Comparison of ENCODE assay signal across 17 cellular contexts in genomic region chr3:89692601-89693000, GRCh38.
DNase-seq lines count a peak whose midpoint lies in the region; ATAC-seq, FAIRE-seq and TF ChIP-seq lines count a peak whose summit lies in the region.
"Had no signal": no experiment of that assay in that cellular context is flagged by ENCODE, and none has a peak within 500 bp of the region (broad histone marks: within the 10 kb centered on the region; RNA-seq: fewer than 3 reads in every experiment).

No MANE protein-coding gene starts in this region.

- H3K4me1 ChIP-seq in heart left ventricle = peaks cover 0 to 4% (median 0%) of the 10 kb centered on the region in 12 donors
- H3K4me1 ChIP-seq in left ventricle myocardium inferior = peaks cover 3% of the 10 kb centered on the region
- no peaks in the 10 kb centered on the region for H3K4me1 ChIP-seq in mesenchymal stem cell (ENCODE audit: control insufficient read depth, insufficient read depth, low read depth, low read length)
- no peaks in the 10 kb centered on the region for H3K4me1 ChIP-seq in small intestine (ENCODE audit: control insufficient read depth in 2 of 2, insufficient read depth in 1 of 2, low read depth in 1 of 2, low read length in 1 of 2)
- H3K4me1 ChIP-seq: BE2C had no signal

- intact Hi-C loops in heart left ventricle (cut with DNase I) (no loop called here), left ventricle myocardium inferior (cut with micrococcal nuclease) (no loop called here)

- H4K8ac ChIP-seq in mesenchymal stem cell (ENCODE audit: low read length) = no peak overlapping the region

- DNase-seq in heart left ventricle (no peak), left ventricle myocardium inferior (no peak), OCI-M1 (lab: John Stamatoyannopoulos, UW) (peak; percentile 15), mesenchymal stem cell (peak; percentile 18), small intestine (peak; percentile 17), SK-N-DZ (ENCODE audit: low spot score) (no peak)
- DNase-seq: BE2C; CD4-positive, alpha-beta memory T cell; DND-41; GDM1; GOT3; H9 had no signal

- H3K79me1 ChIP-seq in mesenchymal stem cell (replicated peaks; ENCODE audit: low read length, poor library complexity, severe bottlenecking) = no peaks in the 10 kb centered on the region

- H3K36me3 ChIP-seq in heart left ventricle (no peaks in the 10 kb centered on the region), left ventricle myocardium inferior (no peaks in the 10 kb centered on the region), mesenchymal stem cell (ENCODE audit: control insufficient read depth in 1 of 2, insufficient read depth in 2 of 2, low read depth in 1 of 2, low read length in 2 of 2) (no peaks in the 10 kb centered on the region), small intestine (ENCODE audit: control insufficient read depth in 2 of 2, insufficient read depth in 2 of 2, low read length in 2 of 2) (no peaks in the 10 kb centered on the region)
- H3K36me3 ChIP-seq: BE2C had no signal

- H3K23ac ChIP-seq in mesenchymal stem cell (ENCODE audit: low read length in 2 of 2) = no peak overlapping the region

- no peak overlapping the region for H2BK120ac ChIP-seq in mesenchymal stem cell (ENCODE audit: low read depth, low read length)

- no peak overlapping the region for H2BK15ac ChIP-seq in mesenchymal stem cell (ENCODE audit: low read depth, poor library complexity, severe bottlenecking)

- FAIRE-seq in small intestine (lab: Jason Lieb, UNC) = no peak
- FAIRE-seq: A204.1, GM12892, GM19239 had no signal

- TF ChIP-seq CTCF in heart left ventricle (IDR thresholded peaks at IDR 0.05) (no peak), left ventricle myocardium inferior (IDR thresholded peaks at IDR 0.05; ENCODE audit: borderline replicate concordance) (no peak)

- no peak overlapping the region for H4K91ac ChIP-seq in mesenchymal stem cell (ENCODE audit: low read length)

- no peak overlapping the region for H3K18ac ChIP-seq in mesenchymal stem cell (ENCODE audit: low read depth in 1 of 2, low read length in 2 of 2)

- H3K9ac ChIP-seq in mesenchymal stem cell (ENCODE audit: low read length) = no peak overlapping the region

- H3K14ac ChIP-seq in mesenchymal stem cell (ENCODE audit: low read length in 2 of 2) = no peak overlapping the region

- H3K4me3 ChIP-seq in heart left ventricle (no peak overlapping the region), left ventricle myocardium inferior (no peak overlapping the region), mesenchymal stem cell (ENCODE audit: insufficient read depth in 1 of 2, low read depth in 1 of 2, low read length in 2 of 2) (no peak overlapping the region), small intestine (ENCODE audit: low read depth in 1 of 2, low read length in 2 of 2) (no peak overlapping the region)

- peak in 3 of 4 donors; percentile 24 to 47 (median 26) for ATAC-seq in heart left ventricle
- ATAC-seq in GM18505 (IDR thresholded peaks at IDR 0.05; ENCODE audit: unreplicated experiment) = no peak

- WGBS in heart left ventricle, 4 donors = 42 to 60% (median 51%) methylated on average over 1 of the region's 1 CpG
- 50% methylated on average over 1 of the region's 1 CpG for WGBS in mesenchymal stem cell
- WGBS in small intestine, 3 donors = 56 to 63% (median 61%) methylated on average over 1 of the region's 1 CpG

- no peak overlapping the region for H2BK12ac ChIP-seq in mesenchymal stem cell (ENCODE audit: low read length in 2 of 2)

- no peak overlapping the region for H3K4ac ChIP-seq in mesenchymal stem cell (ENCODE audit: low read depth in 1 of 2, low read length in 2 of 2)

- H3K27me3 ChIP-seq in heart left ventricle (no peaks in the 10 kb centered on the region), left ventricle myocardium inferior (ENCODE audit: low read depth) (no peaks in the 10 kb centered on the region), mesenchymal stem cell (ENCODE audit: control insufficient read depth in 1 of 2, insufficient read depth in 1 of 2, low read length in 2 of 2) (no peaks in the 10 kb centered on the region), small intestine (ENCODE audit: control insufficient read depth in 2 of 2, insufficient read depth in 2 of 2, low read length in 2 of 2) (no peaks in the 10 kb centered on the region)
- H3K27me3 ChIP-seq: BE2C had no signal

- H3K4me2 ChIP-seq in mesenchymal stem cell (ENCODE audit: low read length, poor library complexity, severe bottlenecking) = no peak overlapping the region

- TF ChIP-seq POLR2A in heart left ventricle (IDR thresholded peaks at IDR 0.05) (no peak), GM18505 (IDR thresholded peaks at IDR 0.05; ENCODE audit: borderline replicate concordance, extremely low read depth, insufficient read depth, insufficient read length) (no peak)

- H3K9me3 ChIP-seq in heart left ventricle (no peaks in the 10 kb centered on the region), left ventricle myocardium inferior (replicated peaks) (no peaks in the 10 kb centered on the region), mesenchymal stem cell (ENCODE audit: control insufficient read depth, low read length) (no peaks in the 10 kb centered on the region), small intestine (ENCODE audit: control insufficient read depth, low read depth) (no peaks in the 10 kb centered on the region)
- H3K9me3 ChIP-seq: BE2C had no signal

- no peak overlapping the region for H2AK5ac ChIP-seq in mesenchymal stem cell (ENCODE audit: low read length, severe bottlenecking)

- H2AFZ ChIP-seq in mesenchymal stem cell (ENCODE audit: low read depth, low read length) = no peak overlapping the region

- H3K27ac ChIP-seq in heart left ventricle = peak overlapping the region in 2 of 12 donors; percentile 11 to 20
- no peak overlapping the region for H3K27ac ChIP-seq in left ventricle myocardium inferior (replicated peaks)
- no peak overlapping the region for H3K27ac ChIP-seq in mesenchymal stem cell (ENCODE audit: low read length, poor library complexity, severe bottlenecking)
- H3K27ac ChIP-seq in small intestine (ENCODE audit: low read depth in 1 of 2, low read length in 1 of 2) = no peak overlapping the region
- H3K27ac ChIP-seq: C4-2B had no signal

- no peak overlapping the region for H2BK5ac ChIP-seq in mesenchymal stem cell (ENCODE audit: low read depth, low read length, poor library complexity, severe bottlenecking)

Comparison
In these comparisons a context has a peak if more than half of its experiments do, and no peak if none do; other contexts are left out.
1. DNase-seq: peak in OCI-M1 (single experiment), mesenchymal stem cell (single experiment) and small intestine (single experiment); none in heart left ventricle (0 of 5), left ventricle myocardium inferior (single experiment) and SK-N-DZ (single experiment).